Comparison of ENCODE assay signal across 16 cellular contexts in genomic region chr17:81593105-81593871, GRCh38. TPM values are rescaled to one million over a fixed set of nuclear protein-coding genes. Genes with fewer than 3 reads are reported as not detected.
DNase-seq lines count a peak whose midpoint lies in the region; ATAC-seq, FAIRE-seq and TF ChIP-seq lines count a peak whose summit lies in the region.
"Had no signal": no experiment of that assay in that cellular context is flagged by ENCODE, and none has a peak within 500 bp of the region (broad histone marks: within the 10 kb centered on the region; RNA-seq: fewer than 3 reads in every experiment).

No MANE protein-coding gene starts in this region.

- no peak for ATAC-seq in activated CD8-positive, alpha-beta memory T cell treated with anti-CD3 and anti-CD28 coated beads, Interleukin-2, amount 10 ng/mL, durations not matched to agents 7 days and 5 days
- ATAC-seq in GM12878 = no peak
- ATAC-seq in right cardiac atrium = peak; percentile 20 to 27
- no peak for ATAC-seq in HG03439 (IDR thresholded peaks at IDR 0.05; ENCODE audit: unreplicated experiment)

- BruUV-seq in GM12878 (replicated peaks; lab: Mats Ljungman, UMichigan) = TSS peak; percentile 37

- H2BK12ac ChIP-seq in trophoblast cell (ENCODE audit: low read length) = no peak overlapping the region

- no peak for TF ChIP-seq RAD21 in GM12878 (IDR thresholded peaks at IDR 0.05; ENCODE audit: insufficient read depth, low read depth, low read length)

- H3K27me3 Mint-ChIP-seq in activated CD8-positive, alpha-beta memory T cell treated with anti-CD3 and anti-CD28 coated beads, Interleukin-2, amount 10 ng/mL, durations not matched to agents 7 days and 5 days = no peaks in the 10 kb centered on the region
- H3K27me3 Mint-ChIP-seq in activated CD4-positive, alpha-beta T cell treated with anti-CD3 and anti-CD28 coated beads, Interleukin-2, amount 10 ng/mL, durations not matched to agents 7 days and 5 days = no peaks in the 10 kb centered on the region

- 96% methylated on average over 11 of the region's 11 CpGs for WGBS in GM12878 (ENCODE audit: insufficient coverage, insufficient replicate concordance, low lambda C conversion rate, missing lambda C conversion rate)
- WGBS in right cardiac atrium = 79% methylated on average over 11 of the region's 11 CpGs
- WGBS in trophoblast cell (ENCODE audit: extremely low coverage, insufficient coverage, insufficient read length) = no CpG with 5 or more reads among the region's 11 CpGs

- H3K79me1 ChIP-seq in trophoblast cell (ENCODE audit: low read length) = no peaks in the 10 kb centered on the region

- peak overlapping the region; percentile 23 for H3K18ac ChIP-seq in trophoblast cell (ENCODE audit: low read length)

- DNase-seq in activated CD8-positive, alpha-beta memory T cell treated with anti-CD3 and anti-CD28 coated beads, Interleukin-2, amount 10 ng/mL, durations not matched to agents 7 days and 5 days = no peak
- DNase-seq in activated CD8-positive, alpha-beta memory T cell treated with anti-CD3 and anti-CD28 coated beads for 24 hours = no peak
- DNase-seq in GM12878 (ENCODE audit: low read depth, low spot score) (no peak), right cardiac atrium (peak in 1 of 3 donors; percentile 19), trophoblast cell (no peak), GM12892 (ENCODE audit: insufficient read length) (no peak)
- DNase-seq in activated CD4-positive, alpha-beta T cell treated with anti-CD3 and anti-CD28 coated beads, Interleukin-2, amount 10 ng/mL, durations not matched to agents 7 days and 5 days = no peak
- DNase-seq: 8988T, Caco-2, IMR-90, NCI-H1436, NCI-H2081, NCI-H510A treated with DMSO at 0.1 percent for 48 hours had no signal

- POLR2A ChIA-PET in GM12878 (lab: Charles Lee) = no interaction called here
- POLR2A ChIA-PET in activated CD4-positive, alpha-beta T cell treated with anti-CD3 and anti-CD28 coated beads, Interleukin-2, amount 10 ng/mL, durations not matched to agents 7 days and 5 days (lab: Charles Lee) = no interaction called here

- peaks cover 3% of the 10 kb centered on the region; the same call in 1 of the 2 replicates for H4K20me1 ChIP-seq in GM12878 (ENCODE audit: control insufficient read depth, insufficient read depth)

- SMC1A ChIA-PET in GM12878 (lab: Charles Lee; ENCODE audit: uncharacterized antibody, unreplicated experiment) = no interaction called here

- H3K36me3 ChIP-seq in GM12878 (ENCODE audit: control insufficient read depth in 2 of 2, insufficient read depth in 2 of 2, low read length in 1 of 2) = peaks cover 19 to 33% of the 10 kb centered on the region in 2 experiments
- H3K36me3 ChIP-seq in trophoblast cell (ENCODE audit: control insufficient read depth in 1 of 2, insufficient read depth in 2 of 2, low read length in 2 of 2) = peaks cover 61 to 70% of the 10 kb centered on the region in 2 experiments

- CTCF ChIA-PET in activated CD8-positive, alpha-beta memory T cell treated with anti-CD3 and anti-CD28 coated beads, Interleukin-2, amount 10 ng/mL, durations not matched to agents 7 days and 5 days (lab: Charles Lee) = interaction anchor here (2.2 kb wide), 1 partner anchor 8 kb away, joined by 5 read pairs; no protein-coding TSS in a partner anchor
- CTCF ChIA-PET in GM12878 (lab: Yijun Ruan, JAX) = no interaction called here
- CTCF ChIA-PET in activated CD4-positive, alpha-beta T cell treated with anti-CD3 and anti-CD28 coated beads, Interleukin-2, amount 10 ng/mL, durations not matched to agents 7 days and 5 days (lab: Charles Lee) = no interaction called here

- peaks cover 3% of the 10 kb centered on the region for H3K4me1 Mint-ChIP-seq in activated CD8-positive, alpha-beta memory T cell treated with anti-CD3 and anti-CD28 coated beads, Interleukin-2, amount 10 ng/mL, durations not matched to agents 7 days and 5 days
- H3K4me1 Mint-ChIP-seq in activated CD4-positive, alpha-beta T cell treated with anti-CD3 and anti-CD28 coated beads, Interleukin-2, amount 10 ng/mL, durations not matched to agents 7 days and 5 days = peaks cover 3% of the 10 kb centered on the region

- no peak for TF ChIP-seq CTCF in GM12878 (IDR thresholded peaks at IDR 0.05 in 2 of 3, conservative IDR thresholded peaks at IDR 0.05 in 1 of 3; ENCODE audit: control insufficient read depth in 2 of 3, extremely low read depth in 1 of 3, insufficient read depth in 1 of 3, low read depth in 3 of 3, low read length in 3 of 3)

- H3K4me2 ChIP-seq in GM12878 (ENCODE audit: control insufficient read depth, insufficient read depth) (no peak overlapping the region), trophoblast cell (ENCODE audit: low read length) (no peak overlapping the region)

- peaks cover 6% of the 10 kb centered on the region for H3K4me1 ChIP-seq in GM12878 (ENCODE audit: control insufficient read depth, insufficient read depth, low read length)
- H3K4me1 ChIP-seq in right cardiac atrium (ENCODE audit: control insufficient read depth, insufficient read depth, low read length) = no peaks in the 10 kb centered on the region
- no peaks in the 10 kb centered on the region for H3K4me1 ChIP-seq in trophoblast cell (ENCODE audit: control insufficient read depth in 1 of 2, insufficient read depth in 2 of 2, low read length in 2 of 2)
- H3K4me1 ChIP-seq: Caco-2, HAP-1 had no signal

- H3K4me3 ChIP-seq in GM12878 (no peak overlapping the region), right cardiac atrium (ENCODE audit: low read length) (no peak overlapping the region), trophoblast cell (ENCODE audit: low read depth, low read length) (no peak overlapping the region)
- H3K4me3 ChIP-seq: HAP-1 had no signal

- no peaks in the 10 kb centered on the region for H3K27me3 ChIP-seq in GM12878 (replicated peaks in 1 of 2; ENCODE audit: control insufficient read depth in 2 of 2, insufficient read depth in 2 of 2, low read length in 1 of 2)
- H3K27me3 ChIP-seq in right cardiac atrium (ENCODE audit: control insufficient read depth, insufficient read depth) = no peaks in the 10 kb centered on the region
- H3K27me3 ChIP-seq in trophoblast cell (ENCODE audit: insufficient read depth, low read length) = no peaks in the 10 kb centered on the region

- no peaks in the 10 kb centered on the region for H3K9me3 Mint-ChIP-seq in activated CD8-positive, alpha-beta memory T cell treated with anti-CD3 and anti-CD28 coated beads, Interleukin-2, amount 10 ng/mL, durations not matched to agents 7 days and 5 days (ENCODE audit: low read depth)
- no peaks in the 10 kb centered on the region for H3K9me3 Mint-ChIP-seq in activated CD4-positive, alpha-beta T cell treated with anti-CD3 and anti-CD28 coated beads, Interleukin-2, amount 10 ng/mL, durations not matched to agents 7 days and 5 days

- FAIRE-seq in GM12878 (lab: Jason Lieb, UNC) (no peak), GM12892 (lab: Jason Lieb, UNC) (no peak)

- H3K36me3 Mint-ChIP-seq in activated CD8-positive, alpha-beta memory T cell treated with anti-CD3 and anti-CD28 coated beads, Interleukin-2, amount 10 ng/mL, durations not matched to agents 7 days and 5 days = peaks cover 36% of the 10 kb centered on the region
- peaks cover 25% of the 10 kb centered on the region for H3K36me3 Mint-ChIP-seq in activated CD4-positive, alpha-beta T cell treated with anti-CD3 and anti-CD28 coated beads, Interleukin-2, amount 10 ng/mL, durations not matched to agents 7 days and 5 days (ENCODE audit: low read depth)

- H3K79me2 ChIP-seq in GM12878 (ENCODE audit: control insufficient read depth, insufficient read depth, low read length) (no peaks in the 10 kb centered on the region), trophoblast cell (ENCODE audit: control insufficient read depth, insufficient read depth, low read length, poor library complexity) (no peaks in the 10 kb centered on the region)

- no peak overlapping the region for H3K4ac ChIP-seq in trophoblast cell (ENCODE audit: low read depth, low read length)

- H3K9ac ChIP-seq in GM12878 (ENCODE audit: control insufficient read depth, insufficient read depth, low read length) = no peak overlapping the region
- no peak overlapping the region for H3K9ac ChIP-seq in trophoblast cell (ENCODE audit: low read length)

- in situ Hi-C loops in GM12878 (cut with MboI) = no loop called here

- H2AK5ac ChIP-seq in trophoblast cell (ENCODE audit: low read length) = no peak overlapping the region

- H2BK5ac ChIP-seq in trophoblast cell (ENCODE audit: low read depth, low read length, poor library complexity) = no peak overlapping the region

- no peak overlapping the region for H4K12ac ChIP-seq in trophoblast cell (ENCODE audit: low read depth, low read length)

- H4K91ac ChIP-seq in trophoblast cell (ENCODE audit: low read depth, low read length) = no peak overlapping the region

- H3K23ac ChIP-seq in trophoblast cell (ENCODE audit: low read length) = no peak overlapping the region

- no peak for TF ChIP-seq EP300 in GM12878 (IDR thresholded peaks at IDR 0.05; ENCODE audit: borderline replicate concordance in 1 of 2, control insufficient read depth in 1 of 2, low read depth in 2 of 2, low read length in 2 of 2)

- no peak overlapping the region for H2BK120ac ChIP-seq in trophoblast cell (ENCODE audit: insufficient read depth, low read length, poor library complexity)

- H3K27ac ChIP-seq in GM12878 (ENCODE audit: control insufficient read depth, insufficient read depth) (no peak overlapping the region), right cardiac atrium (ENCODE audit: low read length) (no peak overlapping the region), trophoblast cell (ENCODE audit: low read depth, low read length) (no peak overlapping the region)

- H3K27ac Mint-ChIP-seq in activated CD8-positive, alpha-beta memory T cell treated with anti-CD3 and anti-CD28 coated beads, Interleukin-2, amount 10 ng/mL, durations not matched to agents 7 days and 5 days = peak overlapping the region; percentile 16
- H3K27ac Mint-ChIP-seq in activated CD4-positive, alpha-beta T cell treated with anti-CD3 and anti-CD28 coated beads, Interleukin-2, amount 10 ng/mL, durations not matched to agents 7 days and 5 days = no peak overlapping the region

- RAD21 ChIA-PET in GM12878 (lab: Charles Lee; ENCODE audit: unreplicated experiment) = no interaction called here

- no peak overlapping the region for H3K14ac ChIP-seq in trophoblast cell (ENCODE audit: low read length)

- no peak overlapping the region for H3K4me3 Mint-ChIP-seq in activated CD8-positive, alpha-beta memory T cell treated with anti-CD3 and anti-CD28 coated beads, Interleukin-2, amount 10 ng/mL, durations not matched to agents 7 days and 5 days
- no peak overlapping the region for H3K4me3 Mint-ChIP-seq in activated CD4-positive, alpha-beta T cell treated with anti-CD3 and anti-CD28 coated beads, Interleukin-2, amount 10 ng/mL, durations not matched to agents 7 days and 5 days
- H3K4me3 Mint-ChIP-seq: CD14-positive monocyte had no signal

- no peaks in the 10 kb centered on the region for H3K9me3 ChIP-seq in GM12878 (replicated peaks; ENCODE audit: control insufficient read depth, insufficient read depth, low read length)
- H3K9me3 ChIP-seq in right cardiac atrium (ENCODE audit: control insufficient read depth, low read length) = no peaks in the 10 kb centered on the region
- H3K9me3 ChIP-seq in trophoblast cell (ENCODE audit: insufficient read depth, low read depth, low read length) = no peaks in the 10 kb centered on the region
- H3K9me3 ChIP-seq: Caco-2, HAP-1 had no signal

- intact Hi-C loops in GM12878 (cut with micrococcal nuclease; ENCODE audit: unreplicated experiment) (no loop called here), right cardiac atrium (cut with DNase I) (no loop called here)

- TF ChIP-seq POLR2A in GM12878 (IDR thresholded peaks at IDR 0.05; ENCODE audit: low read depth, low read length) = no peak
- TF ChIP-seq POLR2A in GM12892 (IDR thresholded peaks at IDR 0.05; ENCODE audit: low read depth, low read length) = no peak

- no peak overlapping the region for H4K8ac ChIP-seq in trophoblast cell (ENCODE audit: low read depth, low read length)

- no peak overlapping the region for H2AFZ ChIP-seq in GM12878 (ENCODE audit: control insufficient read depth, low read depth, low read length)
- H2AFZ ChIP-seq in trophoblast cell (ENCODE audit: insufficient read depth, low read length, poor library complexity) = no peak overlapping the region

RNA-seq across cellular contexts. Expression of gene FAAP100, which starts 41.1 kb away (rescaled TPM):
- total RNA-seq in activated CD8-positive, alpha-beta memory T cell treated with anti-CD3 and anti-CD28 coated beads, Interleukin-2, amount 10 ng/mL, durations not matched to agents 7 days and 5 days = 10 to 100 TPM; 39.8 to 44.5 TPM
- total RNA-seq in GM12878 (2013; cell fraction: nucleolus; rRNA removed) = 86.7 and 99.0 TPM in 2 replicates
- total RNA-seq in GM12878 (2014; rRNA removed) (25.1 and 25.8 TPM in 2 replicates), GM12878 (2014; rRNA removed; fragmentation: Illumina TruSeq; extraction: Trizol) (8.1 and 12.2 TPM in 2 replicates), GM12878 (2021) (39.6 and 46.2 TPM in 2 replicates), right cardiac atrium (10 to 100 TPM; 12.0 to 15.3 (median 13.5) TPM)
- 6.6 TPM for polyA plus RNA-seq in GM12878 (2011; ENCODE audit: low read depth)
- polyA plus RNA-seq in GM12878 (2011; rRNA removed) (3.4 and 8.1 TPM in 2 replicates), GM12878 (2014; fragmentation: Illumina TruSeq; extraction: Trizol) (1.4 and 5.2 TPM in 2 replicates), GM12878 (2014; fragmentation: Nextera tagmentation; extraction: Ambion mirVana) (under 1 TPM; 0.11 to 0.49 TPM), GM12878 (2014; rRNA removed) (34.4 and 39.8 TPM in 2 replicates), GM12878 (2016; fragmentation: Nextera tagmentation; extraction: Ambion mirVana) (10 to 100 TPM; 22.0 to 26.8 TPM), right cardiac atrium (13.0 TPM)
- polyA plus RNA-seq in GM12878 (2011; cell fraction: cytosol; rRNA removed) = 16.4 and 25.8 TPM in 2 replicates
- polyA plus RNA-seq in GM12878 (2011; cell fraction: nucleus; rRNA removed) = 52.4 and 74.0 TPM in 2 replicates
- polyA plus RNA-seq in GM12878 (2012) = 16.2 and 18.9 TPM in 2 replicates
- polyA minus RNA-seq in GM12878 (2011; rRNA and poly(A)+ RNA removed) = 8.9 and 32.2 TPM in 2 replicates
- 13.6 and 14.8 TPM in 2 replicates for polyA minus RNA-seq in GM12878 (2011; cell fraction: cytosol; rRNA and poly(A)+ RNA removed)
- 36.3 and 44.7 TPM in 2 replicates for polyA minus RNA-seq in GM12878 (2011; cell fraction: nucleus; rRNA and poly(A)+ RNA removed)
- 11.4 and 11.6 TPM in 2 replicates for polyA plus RNA-seq in trophoblast cell (2013)
- 10 to 100 TPM; 30.8 to 42.1 TPM for total RNA-seq in activated CD4-positive, alpha-beta T cell treated with anti-CD3 and anti-CD28 coated beads, Interleukin-2, amount 10 ng/mL, durations not matched to agents 7 days and 5 days
- polyA plus RNA-seq in GM12892 (2012; ENCODE audit: missing spikeins) = 7.8 TPM

RNA-seq across cellular contexts. Expression of gene NPLOC4, which starts 43.6 kb away (rescaled TPM):
- total RNA-seq in activated CD8-positive, alpha-beta memory T cell treated with anti-CD3 and anti-CD28 coated beads, Interleukin-2, amount 10 ng/mL, durations not matched to agents 7 days and 5 days = 100 to 1,000 TPM; 124 to 130 TPM
- total RNA-seq in GM12878 (2013; cell fraction: nucleolus; rRNA removed) = 94.1 and 117 TPM in 2 replicates
- total RNA-seq in GM12878 (2014; rRNA removed) = 50.6 and 54.9 TPM in 2 replicates
- 33.4 and 37.0 TPM in 2 replicates for total RNA-seq in GM12878 (2014; rRNA removed; fragmentation: Illumina TruSeq; extraction: Trizol)
- 83.7 and 87.9 TPM in 2 replicates for total RNA-seq in GM12878 (2021)
- 17.0 TPM for polyA plus RNA-seq in GM12878 (2011; ENCODE audit: low read depth)
- 35.8 and 62.1 TPM in 2 replicates for polyA plus RNA-seq in GM12878 (2011; rRNA removed)
- polyA plus RNA-seq in GM12878 (2011; cell fraction: cytosol; rRNA removed) = 69.2 and 80.3 TPM in 2 replicates
- polyA plus RNA-seq in GM12878 (2011; cell fraction: nucleus; rRNA removed) = 74.9 and 90.1 TPM in 2 replicates
- polyA plus RNA-seq in GM12878 (2012) = 27.3 and 29.6 TPM in 2 replicates
- 44.2 and 48.8 TPM in 2 replicates for polyA plus RNA-seq in GM12878 (2014; fragmentation: Illumina TruSeq; extraction: Trizol)
- polyA plus RNA-seq in GM12878 (2014; fragmentation: Nextera tagmentation; extraction: Ambion mirVana) = 1 to 10 TPM; 1.5 to 2.5 TPM
- polyA plus RNA-seq in GM12878 (2014; rRNA removed) = 58.9 and 73.4 TPM in 2 replicates
- polyA plus RNA-seq in GM12878 (2016; fragmentation: Nextera tagmentation; extraction: Ambion mirVana) = 10 to 100 TPM; 34.9 to 47.3 TPM
- polyA minus RNA-seq in GM12878 (2011; rRNA and poly(A)+ RNA removed) = 105 and 112 TPM in 2 replicates
- polyA minus RNA-seq in GM12878 (2011; cell fraction: cytosol; rRNA and poly(A)+ RNA removed) = 40.8 and 55.3 TPM in 2 replicates
- polyA minus RNA-seq in GM12878 (2011; cell fraction: nucleus; rRNA and poly(A)+ RNA removed) = 21.8 and 39.4 TPM in 2 replicates
- total RNA-seq in right cardiac atrium = 100 to 1,000 TPM in 1 of 4 donors, 10 to 100 TPM in 3; 83.5 to 106 (median 89.5) TPM
- polyA plus RNA-seq in right cardiac atrium = 36.8 TPM
- polyA plus RNA-seq in trophoblast cell (2013) = 115 and 119 TPM in 2 replicates
- 10 to 100 TPM; 91.3 to 98.2 TPM for total RNA-seq in activated CD4-positive, alpha-beta T cell treated with anti-CD3 and anti-CD28 coated beads, Interleukin-2, amount 10 ng/mL, durations not matched to agents 7 days and 5 days
- polyA plus RNA-seq in GM12892 (2012; ENCODE audit: missing spikeins) = 41.2 TPM

RNA-seq across cellular contexts. Expression of gene TSPAN10, which starts 43.7 kb away (rescaled TPM):
- under 1 TPM; 0.23 to 0.26 TPM for total RNA-seq in activated CD8-positive, alpha-beta memory T cell treated with anti-CD3 and anti-CD28 coated beads, Interleukin-2, amount 10 ng/mL, durations not matched to agents 7 days and 5 days
- total RNA-seq in GM12878 (2013; cell fraction: nucleolus; rRNA removed) = 3.6 and 4.7 TPM in 2 replicates
- total RNA-seq in GM12878 (2014; rRNA removed) = 0.38 and 0.40 TPM in 2 replicates
- 0.13 and 0.18 TPM in 2 replicates for total RNA-seq in GM12878 (2014; rRNA removed; fragmentation: Illumina TruSeq; extraction: Trizol)
- total RNA-seq in GM12878 (2021) = 0.41 and 0.56 TPM in 2 replicates
- polyA plus RNA-seq in GM12878 (2011; ENCODE audit: low read depth) = not detected
- polyA plus RNA-seq in GM12878 (2011; rRNA removed) = 0.53 and 0.58 TPM in 2 replicates
- polyA plus RNA-seq in GM12878 (2011; cell fraction: cytosol; rRNA removed) = 0.66 and 0.90 TPM in 2 replicates
- polyA plus RNA-seq in GM12878 (2011; cell fraction: nucleus; rRNA removed) = 1.0 and 1.2 TPM in 2 replicates
- 0.39 and 0.49 TPM in 2 replicates for polyA plus RNA-seq in GM12878 (2012)
- polyA plus RNA-seq in GM12878 (2014; fragmentation: Illumina TruSeq; extraction: Trizol) = 0.16 and 0.36 TPM in 2 replicates
- under 1 TPM; 0.33 to 0.45 TPM for polyA plus RNA-seq in GM12878 (2014; fragmentation: Nextera tagmentation; extraction: Ambion mirVana)
- polyA plus RNA-seq in GM12878 (2014; rRNA removed) = 0.61 and 0.72 TPM in 2 replicates
- polyA plus RNA-seq in GM12878 (2016; fragmentation: Nextera tagmentation; extraction: Ambion mirVana) = under 1 TPM; 0.60 to 0.82 TPM
- 2.5 and 9.9 TPM in 2 replicates for polyA minus RNA-seq in GM12878 (2011; rRNA and poly(A)+ RNA removed)
- polyA minus RNA-seq in GM12878 (2011; cell fraction: cytosol; rRNA and poly(A)+ RNA removed) = not detected in 2 replicates
- 0.60 and 1.1 TPM in 2 replicates for polyA minus RNA-seq in GM12878 (2011; cell fraction: nucleus; rRNA and poly(A)+ RNA removed)
- total RNA-seq in right cardiac atrium = under 1 TPM in 2 of 4 donors, not detected in 2; 0.24 to 0.31 TPM
- polyA plus RNA-seq in right cardiac atrium = 0.27 TPM
- polyA plus RNA-seq in trophoblast cell (2013) = 0.53 and 0.54 TPM in 2 replicates
- under 1 TPM; 0.75 to 0.89 TPM for total RNA-seq in activated CD4-positive, alpha-beta T cell treated with anti-CD3 and anti-CD28 coated beads, Interleukin-2, amount 10 ng/mL, durations not matched to agents 7 days and 5 days
- polyA plus RNA-seq in GM12892 (2012; ENCODE audit: missing spikeins) = 0.45 TPM
- polyA plus RNA-seq: CD14-positive monocyte had no signal

Comparison
In these comparisons a context has a peak if more than half of its experiments do, and no peak if none do; other contexts are left out.
1. ATAC-seq: peak in right cardiac atrium (2 of 2); none in activated CD8-positive, alpha-beta memory T cell treated with anti-CD3 and anti-CD28 coated beads, Interleukin-2, amount 10 ng/mL, durations not matched to agents 7 days and 5 days (single experiment), GM12878 (single experiment) and HG03439 (single experiment).